1 cellular context compared by ENCODE assay signal in the genomic region with DNA sequence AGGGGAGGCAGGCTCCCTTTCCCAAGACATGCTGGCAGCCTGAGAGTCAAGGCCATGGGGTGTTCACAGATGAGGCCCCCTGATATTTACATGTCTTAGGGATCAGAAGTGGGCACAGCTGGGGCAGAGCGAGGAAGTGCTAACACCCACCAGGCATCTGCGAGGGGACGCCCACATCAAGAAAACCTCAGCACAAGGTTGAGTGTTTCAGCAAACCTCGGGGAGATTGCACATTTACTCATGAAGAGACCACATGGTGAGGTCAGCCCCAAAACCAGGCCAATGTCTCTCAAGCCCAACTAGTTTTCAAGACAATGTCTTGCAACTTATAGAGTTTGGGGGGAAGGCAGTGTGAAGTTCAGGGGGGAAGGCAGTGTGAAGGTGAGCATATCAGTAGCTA.
TF ChIP-seq lines count a peak whose summit lies in the region.

No MANE protein-coding gene starts in this region.

TF ChIP-seq in GM23338, 12 proteins besides CTCF, POLR2A, EP300 and RAD21 (continued from another document):
- TF ChIP-seq, protein P1, sequence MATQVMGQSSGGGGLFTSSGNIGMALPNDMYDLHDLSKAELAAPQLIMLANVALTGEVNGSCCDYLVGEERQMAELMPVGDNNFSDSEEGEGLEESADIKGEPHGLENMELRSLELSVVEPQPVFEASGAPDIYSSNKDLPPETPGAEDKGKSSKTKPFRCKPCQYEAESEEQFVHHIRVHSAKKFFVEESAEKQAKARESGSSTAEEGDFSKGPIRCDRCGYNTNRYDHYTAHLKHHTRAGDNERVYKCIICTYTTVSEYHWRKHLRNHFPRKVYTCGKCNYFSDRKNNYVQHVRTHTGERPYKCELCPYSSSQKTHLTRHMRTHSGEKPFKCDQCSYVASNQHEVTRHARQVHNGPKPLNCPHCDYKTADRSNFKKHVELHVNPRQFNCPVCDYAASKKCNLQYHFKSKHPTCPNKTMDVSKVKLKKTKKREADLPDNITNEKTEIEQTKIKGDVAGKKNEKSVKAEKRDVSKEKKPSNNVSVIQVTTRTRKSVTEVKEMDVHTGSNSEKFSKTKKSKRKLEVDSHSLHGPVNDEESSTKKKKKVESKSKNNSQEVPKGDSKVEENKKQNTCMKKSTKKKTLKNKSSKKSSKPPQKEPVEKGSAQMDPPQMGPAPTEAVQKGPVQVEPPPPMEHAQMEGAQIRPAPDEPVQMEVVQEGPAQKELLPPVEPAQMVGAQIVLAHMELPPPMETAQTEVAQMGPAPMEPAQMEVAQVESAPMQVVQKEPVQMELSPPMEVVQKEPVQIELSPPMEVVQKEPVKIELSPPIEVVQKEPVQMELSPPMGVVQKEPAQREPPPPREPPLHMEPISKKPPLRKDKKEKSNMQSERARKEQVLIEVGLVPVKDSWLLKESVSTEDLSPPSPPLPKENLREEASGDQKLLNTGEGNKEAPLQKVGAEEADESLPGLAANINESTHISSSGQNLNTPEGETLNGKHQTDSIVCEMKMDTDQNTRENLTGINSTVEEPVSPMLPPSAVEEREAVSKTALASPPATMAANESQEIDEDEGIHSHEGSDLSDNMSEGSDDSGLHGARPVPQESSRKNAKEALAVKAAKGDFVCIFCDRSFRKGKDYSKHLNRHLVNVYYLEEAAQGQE (IDR thresholded peaks at IDR 0.05; ENCODE audit: unreplicated experiment), result no peak
- no peak for TF ChIP-seq ZNF114 (CRISPR knock-in tag; IDR thresholded peaks at IDR 0.05)
- TF ChIP-seq POLR2AphosphoS5 (IDR thresholded peaks at IDR 0.05; ENCODE audit: low read depth), result no peak
- TF ChIP-seq ZNF331 (CRISPR knock-in tag; IDR thresholded peaks at IDR 0.05; ENCODE audit: low read depth), result no peak
